In genomic region chr15:56699743-56700142, GRCh38 we compare ENCODE assay signal across 28 cellular contexts. TPM values are rescaled to one million over a fixed set of nuclear protein-coding genes. Genes with fewer than 3 reads are reported as not detected.
DNase-seq lines count a peak whose midpoint lies in the region; ATAC-seq lines count a peak whose summit lies in the region.
"Had no signal": no experiment of that assay in that cellular context is flagged by ENCODE, and none has a peak within 500 bp of the region (broad histone marks: within the 10 kb centered on the region; RNA-seq: fewer than 3 reads in every experiment).

No MANE protein-coding gene starts in this region.

- peak; percentile 43 for ATAC-seq in activated naive CD8-positive, alpha-beta T cell treated with anti-CD3 and anti-CD28 coated beads, Interleukin-2, amount 50 U/mL, for 24 hours
- ATAC-seq in GM19463 (IDR thresholded peaks at IDR 0.05; ENCODE audit: unreplicated experiment) (peak; percentile 71), HG03175 (IDR thresholded peaks at IDR 0.05; ENCODE audit: unreplicated experiment) (peak; percentile 59), GM18873 (IDR thresholded peaks at IDR 0.05; ENCODE audit: low FRiP score, unreplicated experiment) (no peak)
- ATAC-seq in stimulated activated effector memory CD8-positive, alpha-beta T cell treated with anti-CD3 and anti-CD28 coated beads, Interleukin-12 subunit alpha, Interleukin-12 subunit beta, amount 100 ng/mL, for 72 hours = peak; percentile 90
- ATAC-seq: left cardiac atrium; mucosa of descending colon; natural killer cell treated with Interleukin-12 subunit alpha and Interleukin-12 subunit beta and Interleukin-15 and Interleukin-18, amount 100 ng/mL, for 72 hours had no signal

- no peaks in the 10 kb centered on the region for H3K9me3 Mint-ChIP-seq in activated naive CD8-positive, alpha-beta T cell treated with anti-CD3 and anti-CD28 coated beads, Interleukin-2, amount 50 U/mL, for 24 hours
- no peaks in the 10 kb centered on the region for H3K9me3 Mint-ChIP-seq in activated naive CD8-positive, alpha-beta T cell treated with anti-CD3 and anti-CD28 coated beads for 36 hours
- no peaks in the 10 kb centered on the region for H3K9me3 Mint-ChIP-seq in stimulated activated effector memory CD8-positive, alpha-beta T cell treated with anti-CD3 and anti-CD28 coated beads, Interleukin-12 subunit alpha, Interleukin-12 subunit beta, amount 100 ng/mL, for 72 hours
- H3K9me3 Mint-ChIP-seq: CD8-positive, alpha-beta memory T cell; natural killer cell treated with Interleukin-12 subunit alpha and Interleukin-12 subunit beta and Interleukin-15 and Interleukin-18, amount 100 ng/mL, for 72 hours had no signal

- no peaks in the 10 kb centered on the region for H3K27me3 Mint-ChIP-seq in activated naive CD8-positive, alpha-beta T cell treated with anti-CD3 and anti-CD28 coated beads, Interleukin-2, amount 50 U/mL, for 24 hours
- no peaks in the 10 kb centered on the region for H3K27me3 Mint-ChIP-seq in activated naive CD8-positive, alpha-beta T cell treated with anti-CD3 and anti-CD28 coated beads for 36 hours
- H3K27me3 Mint-ChIP-seq: activated naive CD8-positive, alpha-beta T cell; CD8-positive, alpha-beta memory T cell; natural killer cell treated with Interleukin-12 subunit alpha and Interleukin-12 subunit beta and Interleukin-15 and Interleukin-18, amount 100 ng/mL, for 72 hours had no signal

- H3K4me1 Mint-ChIP-seq in activated naive CD8-positive, alpha-beta T cell treated with anti-CD3 and anti-CD28 coated beads, Interleukin-2, amount 50 U/mL, for 24 hours = no peaks in the 10 kb centered on the region
- H3K4me1 Mint-ChIP-seq in activated naive CD8-positive, alpha-beta T cell treated with anti-CD3 and anti-CD28 coated beads for 36 hours = no peaks in the 10 kb centered on the region
- no peaks in the 10 kb centered on the region for H3K4me1 Mint-ChIP-seq in stimulated activated effector memory CD8-positive, alpha-beta T cell treated with anti-CD3 and anti-CD28 coated beads, Interleukin-12 subunit alpha, Interleukin-12 subunit beta, amount 100 ng/mL, for 72 hours

- H3K27ac Mint-ChIP-seq in activated naive CD8-positive, alpha-beta T cell treated with anti-CD3 and anti-CD28 coated beads, Interleukin-2, amount 50 U/mL, for 24 hours = no peak overlapping the region
- no peak overlapping the region for H3K27ac Mint-ChIP-seq in activated naive CD8-positive, alpha-beta T cell treated with anti-CD3 and anti-CD28 coated beads for 36 hours
- no peak overlapping the region for H3K27ac Mint-ChIP-seq in stimulated activated effector memory CD8-positive, alpha-beta T cell treated with anti-CD3 and anti-CD28 coated beads, Interleukin-12 subunit alpha, Interleukin-12 subunit beta, amount 100 ng/mL, for 72 hours
- H3K27ac Mint-ChIP-seq: activated naive CD8-positive, alpha-beta T cell; CD8-positive, alpha-beta memory T cell; natural killer cell treated with Interleukin-12 subunit alpha and Interleukin-12 subunit beta and Interleukin-15 and Interleukin-18, amount 100 ng/mL, for 72 hours had no signal

- peaks cover 31% of the 10 kb centered on the region for H3K36me3 Mint-ChIP-seq in activated naive CD8-positive, alpha-beta T cell treated with anti-CD3 and anti-CD28 coated beads, Interleukin-2, amount 50 U/mL, for 24 hours (ENCODE audit: low read depth)
- peaks cover 18% of the 10 kb centered on the region for H3K36me3 Mint-ChIP-seq in activated naive CD8-positive, alpha-beta T cell treated with anti-CD3 and anti-CD28 coated beads for 36 hours
- peaks cover 56% of the 10 kb centered on the region for H3K36me3 Mint-ChIP-seq in stimulated activated effector memory CD8-positive, alpha-beta T cell treated with anti-CD3 and anti-CD28 coated beads, Interleukin-12 subunit alpha, Interleukin-12 subunit beta, amount 100 ng/mL, for 72 hours

- no peak overlapping the region for H3K4me3 Mint-ChIP-seq in activated naive CD8-positive, alpha-beta T cell treated with anti-CD3 and anti-CD28 coated beads, Interleukin-2, amount 50 U/mL, for 24 hours
- H3K4me3 Mint-ChIP-seq in activated naive CD8-positive, alpha-beta T cell treated with anti-CD3 and anti-CD28 coated beads for 36 hours = no peak overlapping the region
- no peak overlapping the region for H3K4me3 Mint-ChIP-seq in stimulated activated effector memory CD8-positive, alpha-beta T cell treated with anti-CD3 and anti-CD28 coated beads, Interleukin-12 subunit alpha, Interleukin-12 subunit beta, amount 100 ng/mL, for 72 hours
- H3K4me3 Mint-ChIP-seq: activated naive CD8-positive, alpha-beta T cell; CD8-positive, alpha-beta memory T cell; natural killer cell treated with Interleukin-12 subunit alpha and Interleukin-12 subunit beta and Interleukin-15 and Interleukin-18, amount 100 ng/mL, for 72 hours had no signal

- no peak for DNase-seq in activated naive CD8-positive, alpha-beta T cell treated with anti-CD3 and anti-CD28 coated beads, Interleukin-2, amount 50 U/mL, for 24 hours
- DNase-seq in activated naive CD8-positive, alpha-beta T cell treated with anti-CD3 and anti-CD28 coated beads for 36 hours = no peak
- DNase-seq in stimulated activated effector memory CD8-positive, alpha-beta T cell treated with anti-CD3 and anti-CD28 coated beads, Interleukin-12 subunit alpha, Interleukin-12 subunit beta, amount 100 ng/mL, for 72 hours (ENCODE audit: low spot score in 2 of 2) = no peak
- DNase-seq in LoVo (ENCODE audit: low spot score) = no peak
- DNase-seq: ACHN; aorta; BE2C; CD8-positive, alpha-beta memory T cell; DMS 273 treated with DMSO at 0.1 percent for 48 hours; effector CD4-positive, alpha-beta T cell; hippocampal formation; KBM-7; left cardiac atrium; MG63; mucosa of descending colon; NCI-H1105 treated with DMSO at 0.1 percent for 48 hours; NCI-H1930; NCI-H510A treated with DMSO at 0.1 percent for 48 hours; occipital lobe; sigmoid colon; stimulated activated CD4-positive, alpha-beta T cell treated with anti-CD3 and anti-CD28 coated beads, Interleukin-12 subunit alpha, Interleukin-12 subunit beta, amount 100 ng/mL, for 4 hours; stimulated activated CD4-positive, alpha-beta T cell treated with anti-CD3 and anti-CD28 coated beads, Interleukin-2, amount 100 ng/mL, for 48 hours; WERI-Rb-1 had no signal

RNA-seq across cellular contexts. Expression of gene ZNF280D, which starts 33.6 kb away (rescaled TPM):
- 10 to 100 TPM; 14.6 to 20.8 TPM for total RNA-seq in activated naive CD8-positive, alpha-beta T cell treated with anti-CD3 and anti-CD28 coated beads for 36 hours
